In genomic region chr12:121232977-121233627, GRCh38 we compare ENCODE assay signal across 26 cellular contexts. TPM values are rescaled to one million over a fixed set of nuclear protein-coding genes. Genes with fewer than 3 reads are reported as not detected.
DNase-seq lines count a peak whose midpoint lies in the region; ATAC-seq, FAIRE-seq and TF ChIP-seq lines count a peak whose summit lies in the region.
"Had no signal": no experiment of that assay in that cellular context is flagged by ENCODE, and none has a peak within 500 bp of the region (broad histone marks: within the 10 kb centered on the region; RNA-seq: fewer than 3 reads in every experiment).

No MANE protein-coding gene starts in this region.

- ATAC-seq in A549 = peak; percentile 10 to 37; a peak in 3 of 6 replicates
- ATAC-seq in WTC11 = peak; percentile 47
- no peak for ATAC-seq in GM21576 (IDR thresholded peaks at IDR 0.05; ENCODE audit: unreplicated experiment)
- ATAC-seq: left lobe of liver had no signal

- H3K4me1 Mint-ChIP-seq in WTC11 = peaks cover 9% of the 10 kb centered on the region

- H3K4me3 Mint-ChIP-seq in WTC11 = no peak overlapping the region

- no peak overlapping the region for H3K27ac ChIP-seq in A549
- H3K27ac ChIP-seq in mesendoderm (ENCODE audit: low read depth, low read length) = no peak overlapping the region
- no peak overlapping the region for H3K27ac ChIP-seq in ascending aorta
- H3K27ac ChIP-seq: cardiac muscle cell, esophagus muscularis mucosa, transverse colon had no signal

- no peaks in the 10 kb centered on the region for H3K27me3 Mint-ChIP-seq in WTC11 (ENCODE audit: low read depth)

- H3K9me3 ChIP-seq in A549 (no peaks in the 10 kb centered on the region), ascending aorta (no peaks in the 10 kb centered on the region)
- H3K9me3 ChIP-seq: Caco-2, esophagus muscularis mucosa, HAP-1, transverse colon had no signal

- WGBS in A549 (ENCODE audit: missing lambda C conversion rate) = 96% methylated on average over 14 of the region's 14 CpGs
- WGBS in mesendoderm (ENCODE audit: extremely low coverage, insufficient coverage, low lambda C conversion rate) = no CpG with 5 or more reads among the region's 14 CpGs

- H3K9ac ChIP-seq in mesendoderm (ENCODE audit: low read length) = no peak overlapping the region

- no peak overlapping the region for H3K18ac ChIP-seq in mesendoderm (ENCODE audit: low read length)

- CTCF ChIA-PET in A549 (lab: Yijun Ruan, JAX) = interaction anchor here (0.6 kb wide), 1 partner anchor 16 kb away, joined by 4 read pairs; no protein-coding TSS in a partner anchor
- CTCF ChIA-PET in WTC11 (lab: Charles Lee) = interaction anchor here (0.5 to 1.0 kb wide), 5 partner anchors 9 to 347 kb away, joined by 3 to 5 read pairs (median 4); partner anchors contain the start of gene CAMKK2

- H3K56ac ChIP-seq in mesendoderm (ENCODE audit: low read length) = no peak overlapping the region

- FAIRE-seq in A549 (lab: Jason Lieb, UNC) = no peak
- FAIRE-seq: GM19239, HTR-8/SVneo had no signal

- H3K23ac ChIP-seq in mesendoderm (ENCODE audit: low read length) = no peak overlapping the region

- H3K4me1 ChIP-seq in A549 = 0 out of 3 replicates have a peak, but pooled peaks cover 3% of the 10 kb centered on the region
- no peaks in the 10 kb centered on the region for H3K4me1 ChIP-seq in mesendoderm (ENCODE audit: control insufficient read depth, low read depth, low read length)
- H3K4me1 ChIP-seq in ascending aorta = no peaks in the 10 kb centered on the region
- H3K4me1 ChIP-seq: HAP-1 had no signal

- H3K36me3 ChIP-seq in mesendoderm (ENCODE audit: control insufficient read depth, insufficient read depth, low read length) (peaks cover 4% of the 10 kb centered on the region), ascending aorta (peaks cover 8 to 42% of the 10 kb centered on the region in 2 donors)
- H3K36me3 ChIP-seq: cardiac muscle cell had no signal

- H3K27ac Mint-ChIP-seq in WTC11 = peak overlapping the region; percentile 49; the same call in 1 of the 2 replicates

- H2BK15ac ChIP-seq in mesendoderm (replicated peaks; ENCODE audit: low read depth) = no peak overlapping the region

- no peak overlapping the region for H3K4ac ChIP-seq in mesendoderm (ENCODE audit: low read depth, low read length)

- no peak overlapping the region for H2AK5ac ChIP-seq in mesendoderm (ENCODE audit: low read length)

- TF ChIP-seq EP300 in A549 (IDR thresholded peaks at IDR 0.05) = no peak

- no peak overlapping the region for H3K4me2 ChIP-seq in A549
- H3K4me2 ChIP-seq in mesendoderm (ENCODE audit: low read length) = no peak overlapping the region

- TF ChIP-seq CTCF in A549 (IDR thresholded peaks at IDR 0.05) (no peak), WTC11 (IDR thresholded peaks at IDR 0.05) (no peak), ascending aorta (IDR thresholded peaks at IDR 0.05) (no peak)

- DNase-seq in A549 (ENCODE audit: low read depth in 1 of 2, low spot score in 1 of 2) = no peak
- peak; percentile 67 for DNase-seq in ELF-1 (ENCODE audit: low read depth, low spot score)
- DNase-seq in WTC11 (ENCODE audit: low spot score) = no peak
- DNase-seq in mesendoderm = peak; percentile 51
- no peak for DNase-seq in ascending aorta (ENCODE audit: low spot score in 2 of 2)
- DNase-seq in Ammon's horn (ENCODE audit: low spot score) = no peak
- DNase-seq in erythroblast (lab: John Stamatoyannopoulos, UW) = no peak
- DNase-seq: activated CD4-positive, alpha-beta T cell treated with anti-CD3 and anti-CD28 coated beads, Interleukin-2, amount 50 U/mL, for 48 hours; AML-193; Caco-2; Karpas-422; NCI-H1092; NCI-H2081; occipital lobe; Right ventricle myocardium superior; stimulated activated naive CD4-positive, alpha-beta T cell; T-helper 1 cell; transverse colon had no signal

- no peak overlapping the region for H2BK120ac ChIP-seq in mesendoderm (ENCODE audit: low read depth, low read length)

- H4K8ac ChIP-seq in mesendoderm (ENCODE audit: low read depth, low read length) = no peak overlapping the region

- no peaks in the 10 kb centered on the region for H3K9me3 Mint-ChIP-seq in WTC11

- POLR2A ChIA-PET in A549 (lab: Yijun Ruan, JAX) (no interaction called here), WTC11 (lab: Charles Lee) (no interaction called here)

- TF ChIP-seq RAD21 in A549 (conservative IDR thresholded peaks at IDR 0.05 in 1 of 2, IDR thresholded peaks at IDR 0.05 in 1 of 2) = no peak

- intact Hi-C loops in ascending aorta (cut with DNase I) = no loop called here

- H3K79me2 ChIP-seq in mesendoderm (ENCODE audit: control insufficient read depth, insufficient read depth, low read length) = no peaks in the 10 kb centered on the region

- TF ChIP-seq POLR2A in A549 (IDR thresholded peaks at IDR 0.05; ENCODE audit: low read length) = no peak
- no peak for TF ChIP-seq POLR2A in erythroblast (IDR thresholded peaks at IDR 0.05; ENCODE audit: low read length)

- no peaks in the 10 kb centered on the region for H3K79me1 ChIP-seq in mesendoderm (ENCODE audit: low read length)

- H2BK5ac ChIP-seq in mesendoderm (ENCODE audit: low read length) = no peak overlapping the region

- H4K5ac ChIP-seq in mesendoderm (ENCODE audit: low read length) = no peak overlapping the region

- H3K27me3 ChIP-seq in mesendoderm (ENCODE audit: insufficient read depth, low read length, poor library complexity) (no peaks in the 10 kb centered on the region), ascending aorta (no peaks in the 10 kb centered on the region)
- H3K27me3 ChIP-seq: cardiac muscle cell, dorsolateral prefrontal cortex, esophagus muscularis mucosa, transverse colon had no signal

- H3K36me3 Mint-ChIP-seq in WTC11 = peaks cover 5% of the 10 kb centered on the region; the same call in 1 of the 2 replicates

- no peak overlapping the region for H3K4me3 ChIP-seq in A549
- no peak overlapping the region for H3K4me3 ChIP-seq in mesendoderm (ENCODE audit: low read length)
- no peak overlapping the region for H3K4me3 ChIP-seq in ascending aorta
- H3K4me3 ChIP-seq: cardiac muscle cell, dorsolateral prefrontal cortex, esophagus muscularis mucosa, HAP-1, transverse colon had no signal

TF ChIP-seq in A549, 52 proteins besides CTCF, POLR2A, EP300 and RAD21:
- no peak for TF ChIP-seq SREBF2 (IDR thresholded peaks at IDR 0.05)
- no peak for TF ChIP-seq CHD2 (IDR thresholded peaks at IDR 0.05; ENCODE audit: low read length, partially characterized antibody)
- no peak for TF ChIP-seq ZFP36 (IDR thresholded peaks at IDR 0.05; ENCODE audit: borderline replicate concordance, partially characterized antibody)
- TF ChIP-seq FOSB (CRISPR knock-in tag; IDR thresholded peaks at IDR 0.05) = no peak
- TF ChIP-seq CEBPB (IDR thresholded peaks at IDR 0.05) = no peak
TF ChIP-seq in A549: peak in this region for 0.

TF ChIP-seq in WTC11, 78 proteins besides CTCF, POLR2A, EP300 and RAD21 (continues in another document):
- no peak for TF ChIP-seq ZNF219 (CRISPR knock-in tag; IDR thresholded peaks at IDR 0.05; ENCODE audit: borderline replicate concordance)
- no peak for TF ChIP-seq GABPB1 (CRISPR knock-in tag; IDR thresholded peaks at IDR 0.05)
- no peak for TF ChIP-seq E2F4 (CRISPR knock-in tag; IDR thresholded peaks at IDR 0.05; ENCODE audit: borderline replicate concordance, low read depth)
- no peak for TF ChIP-seq STAT6 (CRISPR knock-in tag; conservative IDR thresholded peaks at IDR 0.05; ENCODE audit: low read depth)
- TF ChIP-seq MAX (CRISPR knock-in tag; IDR thresholded peaks at IDR 0.05) = no peak
- no peak for TF ChIP-seq CBFB (CRISPR knock-in tag; IDR thresholded peaks at IDR 0.05; ENCODE audit: low read depth)
- TF ChIP-seq ATF3 (CRISPR knock-in tag; conservative IDR thresholded peaks at IDR 0.05) = no peak

RNA-seq across cellular contexts. Expression of gene P2RX4, which starts 23.2 kb away (rescaled TPM):
- 27.5 and 30.9 TPM in 2 replicates for polyA plus RNA-seq in A549 (2011; rRNA removed)
- 31.5 and 35.6 TPM in 2 replicates for polyA plus RNA-seq in A549 (2012; cell fraction: cytosol; rRNA removed)
- polyA plus RNA-seq in A549 (2012; cell fraction: nucleus; rRNA removed) = 40.7 and 47.8 TPM in 2 replicates
- polyA plus RNA-seq in A549 (2017; fragmentation: RNase III; extraction: RNeasy Plus Mini Kit Qiagen cat#74134 plus additional on column Dnase treatment) = 13.5 to 17.5 TPM (median 16.0 TPM) in 3 replicates
- polyA minus RNA-seq in A549 (2011; rRNA and poly(A)+ RNA removed) = 17.8 and 26.6 TPM in 2 replicates
- 13.9 to 14.6 TPM (median 14.3 TPM) in 3 replicates for total RNA-seq in WTC11 (2021)
- 6.0 TPM for polyA plus RNA-seq in mesendoderm (2013, experiment 1 of 2)
- polyA plus RNA-seq in mesendoderm (2013, experiment 2 of 2) = 6.6 TPM
- total RNA-seq in ascending aorta = 4.3 TPM

Comparison
In these comparisons a context has a peak if more than half of its experiments do, and no peak if none do; other contexts are left out.
1. DNase-seq: peak in ELF-1 (single experiment) and mesendoderm (single experiment); none in A549 (0 of 2), WTC11 (single experiment), ascending aorta (0 of 2), Ammon's horn (single experiment) and erythroblast (0 of 2).